ENCODE assay signal across 13 cellular contexts in genomic region chr3:12579919-12580318, GRCh38. TPM values are rescaled to one million over a fixed set of nuclear protein-coding genes. Genes with fewer than 3 reads are reported as not detected.
DNase-seq lines count a peak whose midpoint lies in the region; ATAC-seq, FAIRE-seq and TF ChIP-seq lines count a peak whose summit lies in the region.
"Had no signal": no experiment of that assay in that cellular context is flagged by ENCODE, and none has a peak within 500 bp of the region (broad histone marks: within the 10 kb centered on the region; RNA-seq: fewer than 3 reads in every experiment).

No MANE protein-coding gene starts in this region.

- TF ChIP-seq EP300 in A549 (IDR thresholded peaks at IDR 0.05) (no peak), HepG2 (IDR thresholded peaks at IDR 0.05; ENCODE audit: low read depth in 2 of 2, low read length in 2 of 2) (no peak), HepG2 (CRISPR knock-in tag; IDR thresholded peaks at IDR 0.05; ENCODE audit: borderline replicate concordance) (no peak)

- CTCF ChIA-PET in A549 (lab: Yijun Ruan, JAX) (no interaction called here), HepG2 (lab: Yijun Ruan, JAX; ENCODE audit: low intra/inter-chr PET ratio, low total read pairs) (no interaction called here)
- CTCF ChIA-PET in CD8-positive, alpha-beta T cell (lab: Charles Lee): interaction anchor here (0.6 kb wide), 1 partner anchor 87 kb away, joined by 3 read pairs; no protein-coding TSS in a partner anchor

- peaks cover 2% of the 10 kb centered on the region for H3K4me1 Mint-ChIP-seq in CD8-positive, alpha-beta T cell (ENCODE audit: low read depth)

- WGBS in A549 (ENCODE audit: missing lambda C conversion rate): 65% methylated on average over 4 of the region's 4 CpGs
- WGBS in HepG2 (ENCODE audit: low lambda C conversion rate): 77% methylated on average over 4 of the region's 4 CpGs

- DNase-seq in A549 (ENCODE audit: low read depth in 1 of 2, low spot score in 1 of 2): no peak
- no peak for DNase-seq in CD8-positive, alpha-beta T cell
- DNase-seq in amniotic epithelial cell (ENCODE audit: low read depth): peak; percentile 78
- DNase-seq in HepG2 (ENCODE audit: low spot score): no peak
- DNase-seq in MG63: no peak
- no peak for DNase-seq in cerebellum (ENCODE audit: low spot score)

- ATAC-seq in A549 (peak; percentile 17 to 32; a peak in 3 of 6 replicates), HepG2 (peak; percentile 7; the same call in 1 of the 3 replicates), GM18867 (IDR thresholded peaks at IDR 0.05; ENCODE audit: unreplicated experiment) (no peak), HG03280 (IDR thresholded peaks at IDR 0.05; ENCODE audit: unreplicated experiment) (no peak)
- ATAC-seq in CD8-positive, alpha-beta T cell: no peak

- no peaks in the 10 kb centered on the region for H3K27me3 ChIP-seq in CD8-positive, alpha-beta T cell (ENCODE audit: insufficient read depth, low read length)
- no peaks in the 10 kb centered on the region for H3K27me3 ChIP-seq in HepG2 (ENCODE audit: control insufficient read depth in 1 of 2, insufficient read depth in 2 of 2, low read length in 2 of 2)
- no peaks in the 10 kb centered on the region for H3K27me3 ChIP-seq in MG63

- H3K9me3 ChIP-seq in A549 (no peaks in the 10 kb centered on the region), HepG2 (ENCODE audit: low read length) (no peaks in the 10 kb centered on the region), MG63 (no peaks in the 10 kb centered on the region)
- no peaks in the 10 kb centered on the region for H3K9me3 ChIP-seq in CD8-positive, alpha-beta T cell (ENCODE audit: low read length)

- H3K27me3 Mint-ChIP-seq in CD8-positive, alpha-beta T cell (ENCODE audit: low read depth): no peaks in the 10 kb centered on the region

- H3K4me3 Mint-ChIP-seq in CD8-positive, alpha-beta T cell: no peak overlapping the region
- H3K4me3 Mint-ChIP-seq: T-helper 1 cell treated with Interleukin-12 subunit alpha and Interleukin-12 subunit beta and Interleukin-4 antibody, amounts not matched to agents 30 μg/mL and 1 μg/mL, for 36 hours had no signal

- no TSS peak for BruUV-seq in HepG2 (replicated peaks; lab: Mats Ljungman, UMichigan)

- H3K9me3 Mint-ChIP-seq in CD8-positive, alpha-beta T cell: peaks cover 4% of the 10 kb centered on the region
- H3K9me3 Mint-ChIP-seq: T-helper 1 cell treated with Interleukin-12 subunit alpha and Interleukin-12 subunit beta and Interleukin-4 antibody, amounts not matched to agents 30 μg/mL and 1 μg/mL, for 36 hours had no signal

- H3K4me3 ChIP-seq in A549: no peak overlapping the region
- H3K4me3 ChIP-seq in CD8-positive, alpha-beta T cell (ENCODE audit: low read depth, low read length): no peak overlapping the region
- no peak overlapping the region for H3K4me3 ChIP-seq in HepG2 (replicated peaks in 1 of 3; ENCODE audit: insufficient read depth in 1 of 3, low read depth in 2 of 3, low read length in 3 of 3)
- H3K4me3 ChIP-seq in MG63: no peak overlapping the region

- H3K36me3 ChIP-seq in CD8-positive, alpha-beta T cell (ENCODE audit: insufficient read depth, low read length): peaks cover 34% of the 10 kb centered on the region
- H3K36me3 ChIP-seq in HepG2 (replicated peaks in 1 of 2; ENCODE audit: control insufficient read depth in 1 of 2, insufficient read depth in 2 of 2, low read length in 2 of 2): peaks cover 38 to 92% of the 10 kb centered on the region in 2 experiments
- peaks cover 29% of the 10 kb centered on the region for H3K36me3 ChIP-seq in MG63

- H3K4me1 ChIP-seq in A549: peaks cover 4% of the 10 kb centered on the region; the same call in 1 of the 3 replicates
- H3K4me1 ChIP-seq in CD8-positive, alpha-beta T cell (ENCODE audit: insufficient read depth, low read length): no peaks in the 10 kb centered on the region
- no peaks in the 10 kb centered on the region for H3K4me1 ChIP-seq in HepG2 (ENCODE audit: insufficient read depth, low read length)

- H2AFZ ChIP-seq in HepG2 (ENCODE audit: low read length): no peak overlapping the region

- intact Hi-C loops in CD8-positive, alpha-beta T cell (cut with DNase I, micrococcal nuclease): loop anchor here in 1 of 2 experiments (1.0 kb wide), 1 partner anchor 83 kb away; no protein-coding TSS in a partner anchor
- intact Hi-C loops in HepG2 (cut with micrococcal nuclease; ENCODE audit: unreplicated experiment): no loop called here

- in situ Hi-C loops in HepG2 (cut with HindIII; ENCODE audit: extremely low pct_ligation_motif_present, low pct_unique_long_range_greater_than_20kb): no loop called here

- FAIRE-seq in A549 (lab: Jason Lieb, UNC): no peak
- no peak for FAIRE-seq in HepG2 (lab: Jason Lieb, UNC)
- FAIRE-seq: D721Med, GM12891, HTR-8/SVneo had no signal

- TF ChIP-seq CTCF in A549 (IDR thresholded peaks at IDR 0.05): no peak
- no peak for TF ChIP-seq CTCF in CD8-positive, alpha-beta T cell (IDR thresholded peaks at IDR 0.05)
- TF ChIP-seq CTCF in HepG2 (CRISPR knock-in tag; IDR thresholded peaks at IDR 0.05): no peak

- TF ChIP-seq RAD21 in A549 (conservative IDR thresholded peaks at IDR 0.05 in 1 of 2, IDR thresholded peaks at IDR 0.05 in 1 of 2) (no peak), HepG2 (CRISPR knock-in tag; IDR thresholded peaks at IDR 0.05) (no peak)

- POLR2A ChIA-PET in A549 (lab: Yijun Ruan, JAX) (no interaction called here), HepG2 (lab: Yijun Ruan, JAX) (no interaction called here)
- POLR2A ChIA-PET in CD8-positive, alpha-beta T cell (lab: Charles Lee): no interaction called here

- H3K27ac ChIP-seq in A549 (no peak overlapping the region), HepG2 (ENCODE audit: extremely low read length, insufficient read depth, low read length) (no peak overlapping the region)
- H3K27ac ChIP-seq in CD8-positive, alpha-beta T cell (ENCODE audit: low read depth, low read length): no peak overlapping the region

- TF ChIP-seq POLR2A in A549 (IDR thresholded peaks at IDR 0.05; ENCODE audit: low read length): no peak
- no peak for TF ChIP-seq POLR2A in HepG2 (IDR thresholded peaks at IDR 0.05; ENCODE audit: insufficient read depth in 1 of 2, low read depth in 2 of 2, low read length in 2 of 2)

- peak overlapping the region; percentile 77 for H3K27ac Mint-ChIP-seq in CD8-positive, alpha-beta T cell
- H3K27ac Mint-ChIP-seq: T-helper 1 cell treated with Interleukin-12 subunit alpha and Interleukin-12 subunit beta and Interleukin-4 antibody, amounts not matched to agents 30 μg/mL and 1 μg/mL, for 36 hours had no signal

- peaks cover 92% of the 10 kb centered on the region for H3K36me3 Mint-ChIP-seq in CD8-positive, alpha-beta T cell

- H3K9ac ChIP-seq in HepG2 (ENCODE audit: insufficient read depth, low read depth, low read length): no peak overlapping the region

- H4K20me1 ChIP-seq in HepG2 (ENCODE audit: insufficient read depth, low read length): 0 out of 2 replicates have a peak, but pooled peaks cover 7% of the 10 kb centered on the region

- no peak overlapping the region for H3K4me2 ChIP-seq in A549
- H3K4me2 ChIP-seq in HepG2 (ENCODE audit: low read depth, low read length): no peak overlapping the region

- no peaks in the 10 kb centered on the region for H3K79me2 ChIP-seq in HepG2 (ENCODE audit: insufficient read depth, low read length)

RNA-seq across cellular contexts. Expression of gene MKRN2, which starts 23.0 kb away (rescaled TPM):
- 34.3 and 35.3 TPM in 2 replicates for polyA plus RNA-seq in A549 (2011; rRNA removed)
- 24.3 and 28.3 TPM in 2 replicates for polyA plus RNA-seq in A549 (2012; cell fraction: cytosol; rRNA removed)
- polyA plus RNA-seq in A549 (2012; cell fraction: nucleus; rRNA removed): 18.2 and 20.3 TPM in 2 replicates
- polyA plus RNA-seq in A549 (2017; fragmentation: RNase III; extraction: RNeasy Plus Mini Kit Qiagen cat#74134 plus additional on column Dnase treatment): 19.0 to 21.1 TPM (median 21.0 TPM) in 3 replicates
- 28.6 and 30.9 TPM in 2 replicates for polyA minus RNA-seq in A549 (2011; rRNA and poly(A)+ RNA removed)
- total RNA-seq in CD8-positive, alpha-beta T cell: 10 to 100 TPM; 24.8 to 25.5 TPM
- 25.5 and 32.8 TPM in 2 replicates for total RNA-seq in HepG2 (2016; rRNA removed; fragmentation: Illumina TruSeq; extraction: Trizol)
- total RNA-seq in HepG2 (2016; cell fraction: cytosol; rRNA removed; fragmentation: Illumina TruSeq; extraction: Trizol; ENCODE audit: low read depth): 6.0 and 6.3 TPM in 2 replicates
- total RNA-seq in HepG2 (2016; cell fraction: insoluble cytoplasmic fraction; rRNA removed; fragmentation: Illumina TruSeq; extraction: Trizol): 26.0 and 33.1 TPM in 2 replicates
- total RNA-seq in HepG2 (2016; cell fraction: membrane; rRNA removed; fragmentation: Illumina TruSeq; extraction: Trizol): 15.9 and 16.1 TPM in 2 replicates
- 16.1 and 18.3 TPM in 2 replicates for total RNA-seq in HepG2 (2016; cell fraction: nucleus; rRNA removed; fragmentation: Illumina TruSeq; extraction: Trizol)
- polyA plus RNA-seq in HepG2 (2011; rRNA removed): 33.1 and 34.3 TPM in 2 replicates
- polyA plus RNA-seq in HepG2 (2011; cell fraction: cytosol; rRNA removed): 37.5 and 39.8 TPM in 2 replicates
- 41.7 and 47.8 TPM in 2 replicates for polyA plus RNA-seq in HepG2 (2011; cell fraction: nucleus; rRNA removed)
- 22.8 and 24.6 TPM in 2 replicates for polyA plus RNA-seq in HepG2 (2012)
- polyA plus RNA-seq in HepG2 (2016; cell fraction: cytosol; fragmentation: Illumina TruSeq; extraction: Trizol; ENCODE audit: low read depth): 4.6 and 5.8 TPM in 2 replicates
- 33.0 and 34.3 TPM in 2 replicates for polyA plus RNA-seq in HepG2 (2016; cell fraction: insoluble cytoplasmic fraction; fragmentation: Illumina TruSeq; extraction: Trizol; ENCODE audit: low read depth)
- polyA plus RNA-seq in HepG2 (2016; cell fraction: membrane; fragmentation: Illumina TruSeq; extraction: Trizol; ENCODE audit: low read depth): 8.6 and 9.6 TPM in 2 replicates
- polyA plus RNA-seq in HepG2 (2016; cell fraction: nucleus; fragmentation: Illumina TruSeq; extraction: Trizol; ENCODE audit: insufficient read depth, low read depth): 25.5 and 25.7 TPM in 2 replicates
- 54.0 and 55.3 TPM in 2 replicates for polyA minus RNA-seq in HepG2 (2011; rRNA and poly(A)+ RNA removed; ENCODE audit: low replicate concordance)
- 20.7 and 21.2 TPM in 2 replicates for polyA minus RNA-seq in HepG2 (2011; cell fraction: cytosol; rRNA and poly(A)+ RNA removed)
- polyA minus RNA-seq in HepG2 (2011; cell fraction: nucleus; rRNA and poly(A)+ RNA removed): 19.4 and 25.2 TPM in 2 replicates
- total RNA-seq in MG63 (2014; rRNA removed; shearing (Covaris generic); ENCODE audit: low replicate concordance): 15.8 and 25.5 TPM in 2 replicates
- 28.9 TPM for total RNA-seq in cerebellum

RNA-seq across cellular contexts. Expression of gene MKRN2OS, which starts 34.6 kb away (rescaled TPM):
- polyA plus RNA-seq in A549 (2011; rRNA removed) (not detected in 2 replicates), A549 (2017; fragmentation: RNase III; extraction: RNeasy Plus Mini Kit Qiagen cat#74134 plus additional on column Dnase treatment) (not detected in 3 replicates), HepG2 (2011; rRNA removed) (not detected in 2 replicates)
- not detected in 2 replicates for polyA plus RNA-seq in A549 (2012; cell fraction: cytosol; rRNA removed)
- not detected in 2 replicates for polyA plus RNA-seq in A549 (2012; cell fraction: nucleus; rRNA removed)
- polyA minus RNA-seq in A549 (2011; rRNA and poly(A)+ RNA removed): not detected in 2 replicates
- not detected for total RNA-seq in CD8-positive, alpha-beta T cell
- total RNA-seq in HepG2 (2016; rRNA removed; fragmentation: Illumina TruSeq; extraction: Trizol) (not detected in 2 replicates), cerebellum (not detected)
- not detected in 2 replicates for total RNA-seq in HepG2 (2016; cell fraction: cytosol; rRNA removed; fragmentation: Illumina TruSeq; extraction: Trizol; ENCODE audit: low read depth)
- total RNA-seq in HepG2 (2016; cell fraction: insoluble cytoplasmic fraction; rRNA removed; fragmentation: Illumina TruSeq; extraction: Trizol): not detected in 2 replicates
- not detected in 2 replicates for total RNA-seq in HepG2 (2016; cell fraction: membrane; rRNA removed; fragmentation: Illumina TruSeq; extraction: Trizol)
- total RNA-seq in HepG2 (2016; cell fraction: nucleus; rRNA removed; fragmentation: Illumina TruSeq; extraction: Trizol): not detected in 2 replicates
- 0.08 TPM in 1 of 2 replicates, not detected in the other for polyA plus RNA-seq in HepG2 (2011; cell fraction: cytosol; rRNA removed)
- polyA plus RNA-seq in HepG2 (2011; cell fraction: nucleus; rRNA removed): not detected in 2 replicates
- 0.17 and 0.24 TPM in 2 replicates for polyA plus RNA-seq in HepG2 (2012)
- not detected in 2 replicates for polyA plus RNA-seq in HepG2 (2016; cell fraction: cytosol; fragmentation: Illumina TruSeq; extraction: Trizol; ENCODE audit: low read depth)
- polyA plus RNA-seq in HepG2 (2016; cell fraction: insoluble cytoplasmic fraction; fragmentation: Illumina TruSeq; extraction: Trizol; ENCODE audit: low read depth): not detected in 2 replicates
- polyA plus RNA-seq in HepG2 (2016; cell fraction: membrane; fragmentation: Illumina TruSeq; extraction: Trizol; ENCODE audit: low read depth): not detected in 2 replicates
- polyA plus RNA-seq in HepG2 (2016; cell fraction: nucleus; fragmentation: Illumina TruSeq; extraction: Trizol; ENCODE audit: insufficient read depth, low read depth): not detected in 2 replicates
- polyA minus RNA-seq in HepG2 (2011; rRNA and poly(A)+ RNA removed; ENCODE audit: low replicate concordance): not detected in 2 replicates
- not detected in 2 replicates for polyA minus RNA-seq in HepG2 (2011; cell fraction: cytosol; rRNA and poly(A)+ RNA removed)
- not detected in 2 replicates for polyA minus RNA-seq in HepG2 (2011; cell fraction: nucleus; rRNA and poly(A)+ RNA removed)
- total RNA-seq in MG63 (2014; rRNA removed; shearing (Covaris generic); ENCODE audit: low replicate concordance): not detected in 2 replicates
- total RNA-seq: myocyte had no signal

Comparison
In these comparisons a context has a peak if more than half of its experiments do, and no peak if none do; other contexts are left out.
1. ATAC-seq: peak in A549 (2 of 2) and HepG2 (single experiment); none in CD8-positive, alpha-beta T cell (single experiment), GM18867 (single experiment) and HG03280 (single experiment).